In genomic region chr21:44999428-44999971, GRCh38 we compare ENCODE assay signal across 17 cellular contexts. TPM values are rescaled to one million over a fixed set of nuclear protein-coding genes. Genes with fewer than 3 reads are reported as not detected.
DNase-seq lines count a peak whose midpoint lies in the region; ATAC-seq and TF ChIP-seq lines count a peak whose summit lies in the region.
"Had no signal": no experiment of that assay in that cellular context is flagged by ENCODE, and none has a peak within 500 bp of the region (broad histone marks: within the 10 kb centered on the region; RNA-seq: fewer than 3 reads in every experiment).

No MANE protein-coding gene starts in this region.

- no peak overlapping the region for H3K27ac Mint-ChIP-seq in activated naive CD4-positive, alpha-beta T cell treated with anti-CD3 and anti-CD28 coated beads, Interleukin-2, amount 10 ng/mL, durations not matched to agents 7 days and 5 days
- H3K27ac Mint-ChIP-seq: IgD-negative memory B cell had no signal

- no peak overlapping the region for H3K4me3 Mint-ChIP-seq in activated naive CD4-positive, alpha-beta T cell treated with anti-CD3 and anti-CD28 coated beads, Interleukin-2, amount 10 ng/mL, durations not matched to agents 7 days and 5 days

- peaks cover 0 to 66% (median 6%) of the 10 kb centered on the region in 11 experiments; a peak in 8 of 22 replicates for H4K20me1 ChIP-seq in BLaER1 treated with 17β-estradiol and CSF1 and Interleukin-3, amounts not matched to agents 10 nM and 100 nM

- ATAC-seq in GM18870 (IDR thresholded peaks at IDR 0.05; ENCODE audit: unreplicated experiment), result no peak
- no peak for ATAC-seq in GM18505 (IDR thresholded peaks at IDR 0.05; ENCODE audit: unreplicated experiment)
- ATAC-seq: GM12878, HCT116 had no signal

- no peaks in the 10 kb centered on the region for H3K36me3 ChIP-seq in BE2C
- H3K36me3 ChIP-seq in BLaER1 treated with 17β-estradiol and CSF1 and Interleukin-3, amounts not matched to agents 10 nM and 100 nM, result peaks cover 0 to 6% (median 0%) of the 10 kb centered on the region in 11 experiments; a peak in 2 of 22 replicates
- H3K36me3 ChIP-seq in neuronal stem cell (replicated peaks in 1 of 2; ENCODE audit: control insufficient read depth in 2 of 2, insufficient read depth in 2 of 2, low read length in 2 of 2), result no peaks in the 10 kb centered on the region

- H3K4me2 ChIP-seq in BLaER1 treated with 17β-estradiol and CSF1 and Interleukin-3, amounts not matched to agents 10 nM and 100 nM, result peak overlapping the region; percentile 67 to 100 (median 88)
- H3K4me2 ChIP-seq in neuronal stem cell (ENCODE audit: insufficient read depth, low read length, poor library complexity, severe bottlenecking), result peak overlapping the region; percentile 18

- CTCF ChIA-PET in activated naive CD4-positive, alpha-beta T cell treated with anti-CD3 and anti-CD28 coated beads, Interleukin-2, amount 10 ng/mL, durations not matched to agents 7 days and 5 days (lab: Charles Lee), result no interaction called here

- H2BK15ac ChIP-seq in neuronal stem cell (ENCODE audit: low read length), result no peak overlapping the region

- TF ChIP-seq CTCF in BE2C (IDR thresholded peaks at IDR 0.05; ENCODE audit: low read depth, low read length), result no peak

- peaks cover under 1% of the 10 kb centered on the region for H3K27me3 Mint-ChIP-seq in activated naive CD4-positive, alpha-beta T cell treated with anti-CD3 and anti-CD28 coated beads, Interleukin-2, amount 10 ng/mL, durations not matched to agents 7 days and 5 days

- peak overlapping the region; percentile 55 for H3K23ac ChIP-seq in neuronal stem cell (ENCODE audit: low read depth, low read length, poor library complexity)

- H2BK120ac ChIP-seq in neuronal stem cell (ENCODE audit: low read depth, low read length), result peak overlapping the region; percentile 72

- H3K27me3 ChIP-seq in BE2C (no peaks in the 10 kb centered on the region), neuronal stem cell (ENCODE audit: control insufficient read depth in 3 of 3, insufficient read depth in 3 of 3, low read depth in 1 of 3, low read length in 3 of 3) (peaks cover 0 to 41% (median 0%) of the 10 kb centered on the region in 3 experiments)
- peaks cover 0 to 80% (median 0%) of the 10 kb centered on the region in 11 experiments; a peak in 8 of 22 replicates for H3K27me3 ChIP-seq in BLaER1 treated with 17β-estradiol and CSF1 and Interleukin-3, amounts not matched to agents 10 nM and 100 nM

- H3K36me3 Mint-ChIP-seq in activated naive CD4-positive, alpha-beta T cell treated with anti-CD3 and anti-CD28 coated beads, Interleukin-2, amount 10 ng/mL, durations not matched to agents 7 days and 5 days, result no peaks in the 10 kb centered on the region
- H3K36me3 Mint-ChIP-seq: IgD-negative memory B cell had no signal

- H4K8ac ChIP-seq in neuronal stem cell (ENCODE audit: low read depth, low read length), result no peak overlapping the region

- peak overlapping the region; percentile 82 for H3K14ac ChIP-seq in neuronal stem cell (ENCODE audit: low read length)

- no peaks in the 10 kb centered on the region for H3K4me1 Mint-ChIP-seq in activated naive CD4-positive, alpha-beta T cell treated with anti-CD3 and anti-CD28 coated beads, Interleukin-2, amount 10 ng/mL, durations not matched to agents 7 days and 5 days

- H2BK5ac ChIP-seq in neuronal stem cell (ENCODE audit: low read length), result peak overlapping the region; percentile 29

- no peak overlapping the region for H2BK12ac ChIP-seq in neuronal stem cell (ENCODE audit: low read length)

- peak overlapping the region in 7 of 11 experiments; percentile 17 to 80 (median 69); a peak in 8 of 22 replicates for H3K9ac ChIP-seq in BLaER1 treated with 17β-estradiol and CSF1 and Interleukin-3, amounts not matched to agents 10 nM and 100 nM
- no peak overlapping the region for H3K9ac ChIP-seq in neuronal stem cell (ENCODE audit: low read depth, low read length, poor library complexity)

- TF ChIP-seq POLR2A in GM18505 (IDR thresholded peaks at IDR 0.05; ENCODE audit: borderline replicate concordance, extremely low read depth, insufficient read depth, insufficient read length), result no peak

- H3K18ac ChIP-seq in neuronal stem cell (ENCODE audit: low read length), result peak overlapping the region; percentile 3

- H3K79me1 ChIP-seq in neuronal stem cell (ENCODE audit: low read depth, low read length), result no peaks in the 10 kb centered on the region

- H3K9me3 Mint-ChIP-seq in activated naive CD4-positive, alpha-beta T cell treated with anti-CD3 and anti-CD28 coated beads, Interleukin-2, amount 10 ng/mL, durations not matched to agents 7 days and 5 days, result no peaks in the 10 kb centered on the region
- H3K9me3 Mint-ChIP-seq: IgD-negative memory B cell had no signal

- peak; percentile 5 for DNase-seq in BE2C
- peak; percentile 42 for DNase-seq in germinal center (ENCODE audit: low spot score)
- DNase-seq in neuronal stem cell (ENCODE audit: low spot score), result no peak
- DNase-seq in NCI-H2029 treated with DMSO at 0.1 percent for 48 hours (lab: John Stamatoyannopoulos, UW), result no peak
- no peak for DNase-seq in activated naive CD4-positive, alpha-beta T cell treated with anti-CD3 and anti-CD28 coated beads, Interleukin-2, amount 10 ng/mL, durations not matched to agents 7 days and 5 days
- DNase-seq: Caco-2; NCI-H146; NCI-H226; NCI-H526 treated with DMSO at 0.1 percent for 48 hours; NK-92 treated with Interleukin-12 subunit alpha and Interleukin-12 subunit beta, amount 100 ng/mL, for 24 hours; SHP77 treated with DMSO at 0.1 percent for 48 hours had no signal

- H3K27ac ChIP-seq in BLaER1 treated with 17β-estradiol and CSF1 and Interleukin-3, amounts not matched to agents 10 nM and 100 nM, result peak overlapping the region in 6 of 11 experiments; percentile 66 to 79 (median 77); a peak in 10 of 22 replicates
- no peak overlapping the region for H3K27ac ChIP-seq in neuronal stem cell (replicated peaks; ENCODE audit: low read length)

- H2AFZ ChIP-seq in neuronal stem cell (ENCODE audit: low read length), result no peak overlapping the region

- no peak overlapping the region for H3K4ac ChIP-seq in neuronal stem cell (ENCODE audit: low read length)

- H3K4me3 ChIP-seq in BE2C (ENCODE audit: low read depth, low read length), result no peak overlapping the region
- H3K4me3 ChIP-seq in BLaER1 treated with 17β-estradiol and CSF1 and Interleukin-3, amounts not matched to agents 10 nM and 100 nM, result peak overlapping the region in 5 of 10 experiments; percentile 40 to 63 (median 53); a peak in 9 of 20 replicates
- H3K4me3 ChIP-seq in neuronal stem cell (ENCODE audit: low read length in 2 of 2), result no peak overlapping the region
- H3K4me3 ChIP-seq: GM12878 had no signal

- peak overlapping the region; percentile 7 for H4K91ac ChIP-seq in neuronal stem cell (ENCODE audit: low read depth, low read length, poor library complexity)

- H3K4me1 ChIP-seq in BE2C (no peaks in the 10 kb centered on the region), neuronal stem cell (ENCODE audit: control insufficient read depth in 2 of 2, insufficient read depth in 1 of 2, low read depth in 1 of 2, low read length in 2 of 2) (peaks cover 12 to 14% of the 10 kb centered on the region in 2 donors)
- peaks cover 52 to 96% (median 95%) of the 10 kb centered on the region in 10 experiments for H3K4me1 ChIP-seq in BLaER1 treated with 17β-estradiol and CSF1 and Interleukin-3, amounts not matched to agents 10 nM and 100 nM
- H3K4me1 ChIP-seq: Caco-2 had no signal

- no CpG with 5 or more reads among the region's 17 CpGs for WGBS in neuronal stem cell (ENCODE audit: extremely low coverage in 2 of 2, insufficient read length in 2 of 2, insufficient replicate concordance in 1 of 2), 2 donors

- H2AK5ac ChIP-seq in neuronal stem cell (ENCODE audit: low read depth, low read length), result peak overlapping the region; percentile 70

- H3K9me3 ChIP-seq in BE2C (no peaks in the 10 kb centered on the region), neuronal stem cell (replicated peaks in 1 of 2; ENCODE audit: control insufficient read depth in 2 of 2, insufficient read depth in 1 of 2, low read depth in 1 of 2, low read length in 2 of 2) (no peaks in the 10 kb centered on the region)
- peaks cover 0 to 10% (median 5%) of the 10 kb centered on the region in 11 experiments; a peak in 13 of 22 replicates for H3K9me3 ChIP-seq in BLaER1 treated with 17β-estradiol and CSF1 and Interleukin-3, amounts not matched to agents 10 nM and 100 nM (replicated peaks in 1 of 11)
- H3K9me3 ChIP-seq: Caco-2 had no signal

RNA-seq across cellular contexts. Expression of gene SLX9, which starts 59.7 kb away (rescaled TPM):
- 105 TPM for polyA plus RNA-seq in BE2C (2012; ENCODE audit: insufficient read depth, insufficient read length, low read depth)
- 17.0 TPM for polyA plus RNA-seq in neuronal stem cell (2013, experiment 1 of 2)
- polyA plus RNA-seq in neuronal stem cell (2013, experiment 2 of 2), result 16.6 TPM

Comparison
In these comparisons a context has a peak if more than half of its experiments do, and no peak if none do; other contexts are left out.
1. DNase-seq: peak in BE2C (single experiment) and germinal center (single experiment); none in neuronal stem cell (single experiment), NCI-H2029 treated with DMSO at 0.1 percent for 48 hours (single experiment) and activated naive CD4-positive, alpha-beta T cell treated with anti-CD3 and anti-CD28 coated beads, Interleukin-2, amount 10 ng/mL, durations not matched to agents 7 days and 5 days (single experiment).